ENCODE assay signal across 10 cellular contexts in the genomic region with DNA sequence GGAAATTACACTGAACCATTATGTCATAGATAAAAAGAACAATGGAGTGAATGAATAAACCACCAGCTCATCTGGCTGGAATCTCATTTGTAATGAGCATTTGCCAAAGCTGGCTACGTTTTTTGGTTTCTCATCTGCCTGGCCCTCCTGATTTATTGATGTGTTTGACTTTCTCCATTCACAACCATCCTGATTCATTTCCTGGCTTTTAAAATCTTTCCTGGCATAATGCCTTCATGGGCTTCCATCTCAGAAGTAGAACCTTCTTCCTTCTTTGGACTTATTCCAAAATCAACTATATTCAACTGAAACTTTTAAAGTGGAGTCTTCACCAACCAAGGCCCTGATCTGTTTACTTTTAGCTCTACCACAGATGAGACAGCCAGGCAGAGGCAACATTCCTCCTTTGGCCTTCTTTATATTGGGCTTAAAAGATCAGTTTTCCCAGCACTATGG. TPM values are rescaled to one million over a fixed set of nuclear protein-coding genes. Genes with fewer than 3 reads are reported as not detected.
DNase-seq lines count a peak whose midpoint lies in the region; ATAC-seq and TF ChIP-seq lines count a peak whose summit lies in the region.
"Had no signal": no experiment of that assay in that cellular context is flagged by ENCODE, and none has a peak within 500 bp of the region (broad histone marks: within the 10 kb centered on the region; RNA-seq: fewer than 3 reads in every experiment).

No MANE protein-coding gene starts in this region.

- H3K79me2 ChIP-seq in mammary epithelial cell (ENCODE audit: insufficient read depth, low read length) = no peaks in the 10 kb centered on the region

- peaks cover 6% of the 10 kb centered on the region for H3K36me3 Mint-ChIP-seq in Calu3 (ENCODE audit: insufficient read depth, unreplicated experiment)

- peaks cover 7% of the 10 kb centered on the region for H3K9me3 Mint-ChIP-seq in Calu3 (ENCODE audit: low read depth, unreplicated experiment)

- DNase-seq in Calu3 (no peak), NCI-H1105 treated with DMSO at 0.1 percent for 48 hours (lab: John Stamatoyannopoulos, UW) (peak; percentile 66), mammary epithelial cell (peak; percentile 99), mucosa of gallbladder (ENCODE audit: low spot score) (peak; percentile 52), NCI-H774 (lab: John Stamatoyannopoulos, UW) (no peak), NCI-H2196 treated with DMSO at 0.1 percent for 48 hours (lab: John Stamatoyannopoulos, UW; ENCODE audit: unreplicated experiment) (no peak)
- DNase-seq: activated naive CD4-positive, alpha-beta T cell had no signal

- no peak overlapping the region for H3K9ac ChIP-seq in mammary epithelial cell (ENCODE audit: insufficient read depth, low read length)

- H3K9me3 ChIP-seq in mammary epithelial cell (replicated peaks; ENCODE audit: insufficient read depth, low read length) = no peaks in the 10 kb centered on the region

- BruUV-seq in Calu3 (replicated peaks; lab: Mats Ljungman, UMichigan) = no TSS peak
- BruUV-seq in mammary epithelial cell (replicated peaks; lab: Mats Ljungman, UMichigan) = no TSS peak

- ATAC-seq in GM21576 (IDR thresholded peaks at IDR 0.05; ENCODE audit: unreplicated experiment) = no peak
- ATAC-seq in HG03175 (IDR thresholded peaks at IDR 0.05; ENCODE audit: unreplicated experiment) = no peak
- ATAC-seq: sciatic nerve had no signal

- no peak for TF ChIP-seq CTCF in Calu3 (IDR thresholded peaks at IDR 0.05; ENCODE audit: unreplicated experiment)
- TF ChIP-seq CTCF in mammary epithelial cell (conservative IDR thresholded peaks at IDR 0.05 in 1 of 2, IDR thresholded peaks at IDR 0.05 in 1 of 2; ENCODE audit: extremely low read depth in 1 of 2, insufficient read depth in 1 of 2, low read depth in 1 of 2, low read length in 2 of 2) = no peak

- peak overlapping the region; percentile 42 for H2AFZ ChIP-seq in mammary epithelial cell (ENCODE audit: low read depth, low read length)

- WGBS in mammary epithelial cell (ENCODE audit: low coverage, missing lambda C conversion rate) = 0% methylated on average over 1 of the region's 1 CpG

- peak overlapping the region; percentile 61 for H3K4me2 ChIP-seq in mammary epithelial cell (ENCODE audit: insufficient read depth, low read depth, low read length)

- peaks cover 42% of the 10 kb centered on the region for H3K4me1 ChIP-seq in mammary epithelial cell (ENCODE audit: insufficient read depth, low read length)

- peak overlapping the region; percentile 78 for H3K27ac ChIP-seq in mammary epithelial cell (ENCODE audit: insufficient read depth, low read depth, low read length)

- H3K4me3 ChIP-seq in mammary epithelial cell (replicated peaks in 1 of 3; ENCODE audit: insufficient read depth in 1 of 3, low read depth in 2 of 3, low read length in 3 of 3) = no peak overlapping the region

- peak overlapping the region; percentile 84 for H3K27ac Mint-ChIP-seq in Calu3 (ENCODE audit: unreplicated experiment)

- CTCF ChIA-PET in Calu3 (lab: Charles Lee) (no interaction called here), mammary epithelial cell (lab: Charles Lee; ENCODE audit: low non-redundant PET) (no interaction called here)

- in situ Hi-C loops in mammary epithelial cell (cut with MboI; ENCODE audit: low sequenced_read_pairs in 2 of 2) = no loop called here

- intact Hi-C loops in Calu3 (cut with micrococcal nuclease; ENCODE audit: unreplicated experiment) = no loop called here
- intact Hi-C loops in mammary epithelial cell (cut with micrococcal nuclease) = loop anchor here (2.0 kb wide), 1 partner anchor 37 kb away; the partner anchor contains the start of gene ARSJ

- H3K4me3 Mint-ChIP-seq in Calu3 (ENCODE audit: low read depth, unreplicated experiment) = no peak overlapping the region

- dilution Hi-C loops in mammary epithelial cell (cut with HindIII; ENCODE audit: low sequenced_read_pairs) = no loop called here

- H3K4me1 Mint-ChIP-seq in Calu3 (ENCODE audit: low read depth, unreplicated experiment) = peaks cover 21% of the 10 kb centered on the region

- no peaks in the 10 kb centered on the region for H3K27me3 Mint-ChIP-seq in Calu3 (ENCODE audit: unreplicated experiment)

- H3K27me3 ChIP-seq in mammary epithelial cell (ENCODE audit: insufficient read depth, low read length) = no peaks in the 10 kb centered on the region

- H4K20me1 ChIP-seq in mammary epithelial cell (ENCODE audit: insufficient read depth, low read length) = no peaks in the 10 kb centered on the region

- H3K36me3 ChIP-seq in mammary epithelial cell (ENCODE audit: insufficient read depth, low read length) = no peaks in the 10 kb centered on the region

RNA-seq across cellular contexts. Expression of gene ARSJ, which starts 36.0 kb away (rescaled TPM):
- total RNA-seq in Calu3 (2022) = 12.5 and 13.3 TPM in 2 replicates
- 10 to 100 TPM; 35.8 to 39.8 TPM for total RNA-seq in mammary epithelial cell
- 11.3 TPM for polyA plus RNA-seq in mammary epithelial cell
- polyA minus RNA-seq in mammary epithelial cell = 19.7 TPM
- 21.6 TPM for total RNA-seq in mucosa of gallbladder

Comparison
In these comparisons a context has a peak if more than half of its experiments do, and no peak if none do; other contexts are left out.
1. DNase-seq: peak in NCI-H1105 treated with DMSO at 0.1 percent for 48 hours (single experiment), mammary epithelial cell (single experiment) and mucosa of gallbladder (single experiment); none in Calu3 (single experiment), NCI-H774 (single experiment) and NCI-H2196 treated with DMSO at 0.1 percent for 48 hours (single experiment).